In the genomic region with DNA sequence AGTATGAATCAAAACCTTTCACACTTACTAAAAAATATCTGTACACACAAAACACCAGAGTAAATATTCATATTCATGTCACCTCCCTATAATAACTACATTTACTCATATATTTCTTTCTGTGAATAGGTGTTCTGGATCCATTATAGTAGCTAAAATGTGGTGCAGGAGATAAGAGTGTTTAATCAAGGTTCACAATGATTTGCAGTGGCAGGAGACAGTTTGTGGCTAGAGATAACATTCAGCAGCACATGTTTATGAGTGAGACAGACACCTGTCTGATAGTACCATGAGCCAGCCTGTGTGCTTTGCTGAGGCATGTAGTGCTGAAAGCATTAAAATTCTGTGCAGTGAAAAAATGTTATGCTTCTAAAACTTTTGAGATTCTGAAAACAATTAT, we compare ENCODE assay signal across 12 cellular contexts.
"Had no signal": no experiment of that assay in that cellular context is flagged by ENCODE, and none has a peak within 500 bp of the region (broad histone marks: within the 10 kb centered on the region; RNA-seq: fewer than 3 reads in every experiment).

No MANE protein-coding gene starts in this region.

- H3K27me3 ChIP-seq: cardiac muscle cell, gastrocnemius medialis, neutrophil, right atrium auricular region had no signal

- H3K4me1 Mint-ChIP-seq: activated CD4-positive, alpha-beta memory T cell treated with anti-CD3 and anti-CD28 coated beads, Interleukin-2, amount 10 ng/mL, durations not matched to agents 7 days and 5 days; mesothelial cell of epicardium; naive B cell had no signal

- H3K36me3 ChIP-seq: cardiac muscle cell, gastrocnemius medialis, lower lobe of right lung, neutrophil, right atrium auricular region had no signal

- H3K4me1 ChIP-seq: gastrocnemius medialis, lower lobe of right lung, right atrium auricular region had no signal

- ATAC-seq: gastrocnemius medialis, lower lobe of right lung had no signal

- H3K4me3 Mint-ChIP-seq: activated CD4-positive, alpha-beta memory T cell treated with anti-CD3 and anti-CD28 coated beads, Interleukin-2, amount 10 ng/mL, durations not matched to agents 7 days and 5 days; activated naive CD4-positive, alpha-beta T cell treated with anti-CD3 and anti-CD28 coated beads, Interleukin-2, amount 10 ng/mL, durations not matched to agents 7 days and 5 days; mesothelial cell of epicardium; naive B cell had no signal

- H3K27me3 Mint-ChIP-seq: activated CD4-positive, alpha-beta memory T cell treated with anti-CD3 and anti-CD28 coated beads, Interleukin-2, amount 10 ng/mL, durations not matched to agents 7 days and 5 days; activated naive CD4-positive, alpha-beta T cell treated with anti-CD3 and anti-CD28 coated beads, Interleukin-2, amount 10 ng/mL, durations not matched to agents 7 days and 5 days; naive B cell had no signal

- H3K27ac Mint-ChIP-seq: activated CD4-positive, alpha-beta memory T cell treated with anti-CD3 and anti-CD28 coated beads, Interleukin-2, amount 10 ng/mL, durations not matched to agents 7 days and 5 days; activated naive CD4-positive, alpha-beta T cell treated with anti-CD3 and anti-CD28 coated beads, Interleukin-2, amount 10 ng/mL, durations not matched to agents 7 days and 5 days; mesothelial cell of epicardium had no signal

- H3K4me3 ChIP-seq: cardiac muscle cell, gastrocnemius medialis, lower lobe of right lung, right atrium auricular region, skin epidermis had no signal

- H3K9me3 ChIP-seq: gastrocnemius medialis, lower lobe of right lung, neutrophil, right atrium auricular region had no signal

- H3K27ac ChIP-seq: cardiac muscle cell, gastrocnemius medialis, lower lobe of right lung, neutrophil, right atrium auricular region, skin epidermis had no signal

- DNase-seq: activated CD4-positive, alpha-beta memory T cell treated with anti-CD3 and anti-CD28 coated beads, Interleukin-2, amount 10 ng/mL, durations not matched to agents 7 days and 5 days; activated CD4-positive, alpha-beta T cell treated with anti-CD3 and anti-CD28 coated beads for 1 hour; activated naive CD4-positive, alpha-beta T cell treated with anti-CD3 and anti-CD28 coated beads, Interleukin-2, amount 10 ng/mL, durations not matched to agents 7 days and 5 days; gastrocnemius medialis; lower lobe of right lung; naive B cell; posterior cingulate gyrus had no signal

- H3K36me3 Mint-ChIP-seq: mesothelial cell of epicardium, naive B cell had no signal
